In the genomic region with DNA sequence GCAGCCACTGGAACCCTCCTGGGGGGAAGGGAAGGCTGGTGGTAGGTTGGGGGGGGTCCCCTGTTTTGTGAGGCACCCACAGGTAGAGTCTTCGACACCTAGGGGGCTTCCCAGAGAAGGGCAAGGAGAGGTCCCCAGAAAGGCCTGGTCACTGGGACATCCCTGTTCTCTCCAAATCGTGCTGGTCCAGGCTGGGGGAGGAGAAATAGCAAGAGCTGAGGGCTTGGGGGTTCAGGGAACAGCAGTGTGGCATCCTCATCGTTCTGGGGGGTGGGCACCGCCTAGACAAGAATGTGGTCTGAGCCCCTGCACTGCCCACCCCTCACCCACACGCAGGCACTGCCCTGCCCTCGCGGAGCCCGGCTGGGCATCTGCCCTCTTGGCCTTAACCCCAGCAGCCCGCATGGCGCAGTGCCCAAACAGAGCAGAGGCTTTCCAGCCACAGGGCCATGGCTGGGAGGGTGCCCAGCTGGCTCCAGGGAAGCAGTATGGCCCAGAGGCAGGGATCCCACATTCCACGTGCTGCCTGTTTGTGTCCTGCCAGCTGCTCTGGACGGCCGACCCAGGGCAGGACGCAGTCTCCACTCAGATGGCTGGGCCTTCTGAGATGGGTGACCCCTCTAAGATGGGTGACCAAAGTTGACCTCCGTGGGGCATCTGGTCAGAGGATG, we compare ENCODE assay signal across 11 cellular contexts. TPM values are rescaled to one million over a fixed set of nuclear protein-coding genes. Genes with fewer than 3 reads are reported as not detected.
DNase-seq lines count a peak whose midpoint lies in the region; ATAC-seq and TF ChIP-seq lines count a peak whose summit lies in the region.
"Had no signal": no experiment of that assay in that cellular context is flagged by ENCODE, and none has a peak within 500 bp of the region (broad histone marks: within the 10 kb centered on the region; RNA-seq: fewer than 3 reads in every experiment).

No MANE protein-coding gene starts in this region.

- no peaks in the 10 kb centered on the region for H3K79me1 ChIP-seq in mesendoderm (ENCODE audit: low read length)

- H3K9me3 ChIP-seq in breast epithelium, result no peaks in the 10 kb centered on the region

- no peaks in the 10 kb centered on the region for H3K9me3 Mint-ChIP-seq in MCF 10A (ENCODE audit: unreplicated experiment)

- no peak overlapping the region for H3K18ac ChIP-seq in mesendoderm (ENCODE audit: low read length)

- no peak overlapping the region for H4K5ac ChIP-seq in mesendoderm (ENCODE audit: low read length)

- no peak overlapping the region for H4K8ac ChIP-seq in mesendoderm (ENCODE audit: low read depth, low read length)

- H2BK15ac ChIP-seq in mesendoderm (replicated peaks; ENCODE audit: low read depth), result no peak overlapping the region

- H3K4me1 Mint-ChIP-seq in MCF 10A (ENCODE audit: insufficient read depth, unreplicated experiment), result no peaks in the 10 kb centered on the region

- H2BK120ac ChIP-seq in mesendoderm (ENCODE audit: low read depth, low read length), result no peak overlapping the region

- H3K27me3 ChIP-seq in breast epithelium, result no peaks in the 10 kb centered on the region
- no peaks in the 10 kb centered on the region for H3K27me3 ChIP-seq in mesendoderm (ENCODE audit: insufficient read depth, low read length, poor library complexity)

- no peak overlapping the region for H3K4me2 ChIP-seq in mesendoderm (ENCODE audit: low read length)

- no peak overlapping the region for H3K9ac ChIP-seq in mesendoderm (ENCODE audit: low read length)

- ATAC-seq in Right ventricle myocardium superior (ENCODE audit: poor library complexity) (peak; percentile 84), GM21737 (IDR thresholded peaks at IDR 0.05; ENCODE audit: unreplicated experiment) (no peak)
- ATAC-seq: naive thymus-derived CD4-positive, alpha-beta T cell had no signal

- no peak for TF ChIP-seq POLR2A in breast epithelium (IDR thresholded peaks at IDR 0.05)

- DNase-seq in breast epithelium (ENCODE audit: low spot score in 2 of 2), result no peak
- DNase-seq in MCF 10A (ENCODE audit: unreplicated experiment), result no peak
- DNase-seq in Right ventricle myocardium superior, result peak; percentile 90
- peak in 53 of 56 donors; percentile 32 to 95 (median 81) for DNase-seq in nucleus accumbens (lab: John Stamatoyannopoulos, UW)
- DNase-seq in central memory CD4-positive, alpha-beta T cell, result no peak
- no peak for DNase-seq in mesendoderm
- DNase-seq in OCI-M2 (lab: John Stamatoyannopoulos, UW; ENCODE audit: unreplicated experiment), result no peak
- DNase-seq: activated CD4-positive, alpha-beta T cell treated with anti-CD3 and anti-CD28 coated beads, Interleukin-2, amount 50 U/mL, for 48 hours; naive thymus-derived CD4-positive, alpha-beta T cell; NCI-H2171 had no signal

- CTCF ChIA-PET in MCF 10A (lab: Yijun Ruan, JAX), result interaction anchor here (0.6 kb wide), 2 partner anchors 317 to 325 kb away, joined by 3 read pairs; no protein-coding TSS in a partner anchor

- H3K27ac Mint-ChIP-seq in MCF 10A (ENCODE audit: low read depth, unreplicated experiment), result no peak overlapping the region

- intact Hi-C loops in breast epithelium (cut with DNase I; ENCODE audit: low total_unique reads), result no loop called here
- intact Hi-C loops in MCF 10A (cut with micrococcal nuclease), result no loop called here
- intact Hi-C loops in Right ventricle myocardium superior (cut with DNase I), result loop anchor here (5.0 kb wide), 1 partner anchor 74 kb away; the partner anchor contains the start of gene KLHL22

- WGBS in mesendoderm (ENCODE audit: extremely low coverage, insufficient coverage, low lambda C conversion rate), result no CpG with 5 or more reads among the region's 15 CpGs

- POLR2A ChIA-PET in MCF 10A (lab: Yijun Ruan, JAX), result interaction anchor here (0.7 kb wide), 1 partner anchor 303 kb away, joined by 3 read pairs; no protein-coding TSS in a partner anchor

- no peaks in the 10 kb centered on the region for H3K79me2 ChIP-seq in mesendoderm (ENCODE audit: control insufficient read depth, insufficient read depth, low read length)

- H3K4me3 Mint-ChIP-seq in MCF 10A (ENCODE audit: unreplicated experiment), result no peak overlapping the region

- H3K4ac ChIP-seq in mesendoderm (ENCODE audit: low read depth, low read length), result no peak overlapping the region

- H2BK5ac ChIP-seq in mesendoderm (ENCODE audit: low read length), result no peak overlapping the region

- no peaks in the 10 kb centered on the region for H3K36me3 Mint-ChIP-seq in MCF 10A (ENCODE audit: insufficient read depth, unreplicated experiment)
- H3K36me3 Mint-ChIP-seq: naive thymus-derived CD4-positive, alpha-beta T cell had no signal

- H2AK5ac ChIP-seq in mesendoderm (ENCODE audit: low read length), result no peak overlapping the region

- TF ChIP-seq CTCF in breast epithelium (IDR thresholded peaks at IDR 0.05), result no peak
- no peak for TF ChIP-seq CTCF in MCF 10A (IDR thresholded peaks at IDR 0.05; ENCODE audit: unreplicated experiment)

- H3K56ac ChIP-seq in mesendoderm (ENCODE audit: low read length), result no peak overlapping the region

- BruUV-seq in MCF 10A (replicated peaks; lab: Mats Ljungman, UMichigan), result no TSS peak

- H3K36me3 ChIP-seq in breast epithelium (no peaks in the 10 kb centered on the region), mesendoderm (ENCODE audit: control insufficient read depth, insufficient read depth, low read length) (peaks cover 4% of the 10 kb centered on the region)

- peaks cover 6 to 14% of the 10 kb centered on the region in 2 donors for H3K4me1 ChIP-seq in breast epithelium
- H3K4me1 ChIP-seq in mesendoderm (ENCODE audit: control insufficient read depth, low read depth, low read length), result no peaks in the 10 kb centered on the region

- H3K27ac ChIP-seq in breast epithelium (peak overlapping the region; percentile 63 to 74), mesendoderm (ENCODE audit: low read depth, low read length) (no peak overlapping the region)

- no peaks in the 10 kb centered on the region for H3K27me3 Mint-ChIP-seq in MCF 10A (ENCODE audit: insufficient read depth, unreplicated experiment)

- no peak overlapping the region for H3K4me3 ChIP-seq in breast epithelium
- H3K4me3 ChIP-seq in mesendoderm (ENCODE audit: low read length), result no peak overlapping the region

- no peak overlapping the region for H3K23ac ChIP-seq in mesendoderm (ENCODE audit: low read length)

RNA-seq across cellular contexts. Expression of gene SCARF2, which starts 14.5 kb away (rescaled TPM):
- total RNA-seq in breast epithelium (10 to 100 TPM in 2 of 3 donors, 1 to 10 TPM in 1; 5.3 to 14.7 (median 12.3) TPM), MCF 10A (2022) (0.35 and 0.88 TPM in 2 replicates), Right ventricle myocardium superior (2.6 TPM)
- 7.9 TPM for polyA plus RNA-seq in mesendoderm (2013, experiment 1 of 2)
- 7.1 TPM for polyA plus RNA-seq in mesendoderm (2013, experiment 2 of 2)

RNA-seq across cellular contexts. Expression of gene ZNF74, which starts 29.1 kb away (rescaled TPM):
- total RNA-seq in breast epithelium, result 10 to 100 TPM in 1 of 3 donors, 1 to 10 TPM in 2; 4.8 to 11.5 (median 10.0) TPM
- 9.9 and 10.4 TPM in 2 replicates for total RNA-seq in MCF 10A (2022)
- total RNA-seq in Right ventricle myocardium superior, result 5.9 TPM
- polyA plus RNA-seq in mesendoderm (2013, experiment 1 of 2), result 17.1 TPM
- polyA plus RNA-seq in mesendoderm (2013, experiment 2 of 2), result 16.9 TPM

Comparison
In these comparisons a context has a peak if more than half of its experiments do, and no peak if none do; other contexts are left out.
1. DNase-seq: peak in Right ventricle myocardium superior (single experiment) and nucleus accumbens (53 of 56); none in breast epithelium (0 of 2), MCF 10A (single experiment), central memory CD4-positive, alpha-beta T cell (single experiment), mesendoderm (single experiment) and OCI-M2 (single experiment).